ENCODE assay signal across 2 cellular contexts in the genomic region with DNA sequence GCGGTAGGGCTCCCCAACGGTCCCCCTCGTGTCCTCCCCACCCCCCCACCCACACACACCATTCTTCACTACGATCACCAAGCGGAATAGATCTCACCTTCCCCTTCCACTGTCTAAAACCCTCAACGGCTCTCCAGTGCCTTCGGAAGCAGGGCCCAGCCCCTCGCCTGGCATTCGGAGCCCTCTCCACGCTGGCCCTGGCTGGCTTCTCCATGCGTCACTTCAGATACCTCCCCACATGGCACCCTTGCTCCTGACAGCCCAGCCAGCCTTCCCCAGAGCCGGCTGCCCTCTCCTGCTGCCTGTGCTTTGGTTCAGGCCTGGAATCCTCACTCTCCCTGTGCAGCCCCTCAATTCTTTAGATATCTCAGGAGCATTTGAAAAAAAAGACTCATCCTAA.
TF ChIP-seq lines count a peak whose summit lies in the region.

No MANE protein-coding gene starts in this region.

TF ChIP-seq in WTC11, 78 proteins besides CTCF, POLR2A, EP300 and RAD21 (continued from another document):
- TF ChIP-seq, protein P1, sequence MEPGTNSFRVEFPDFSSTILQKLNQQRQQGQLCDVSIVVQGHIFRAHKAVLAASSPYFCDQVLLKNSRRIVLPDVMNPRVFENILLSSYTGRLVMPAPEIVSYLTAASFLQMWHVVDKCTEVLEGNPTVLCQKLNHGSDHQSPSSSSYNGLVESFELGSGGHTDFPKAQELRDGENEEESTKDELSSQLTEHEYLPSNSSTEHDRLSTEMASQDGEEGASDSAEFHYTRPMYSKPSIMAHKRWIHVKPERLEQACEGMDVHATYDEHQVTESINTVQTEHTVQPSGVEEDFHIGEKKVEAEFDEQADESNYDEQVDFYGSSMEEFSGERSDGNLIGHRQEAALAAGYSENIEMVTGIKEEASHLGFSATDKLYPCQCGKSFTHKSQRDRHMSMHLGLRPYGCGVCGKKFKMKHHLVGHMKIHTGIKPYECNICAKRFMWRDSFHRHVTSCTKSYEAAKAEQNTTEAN (CRISPR knock-in tag; IDR thresholded peaks at IDR 0.05), result no peak
- TF ChIP-seq, protein P2, sequence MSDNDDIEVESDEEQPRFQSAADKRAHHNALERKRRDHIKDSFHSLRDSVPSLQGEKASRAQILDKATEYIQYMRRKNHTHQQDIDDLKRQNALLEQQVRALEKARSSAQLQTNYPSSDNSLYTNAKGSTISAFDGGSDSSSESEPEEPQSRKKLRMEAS (CRISPR knock-in tag; IDR thresholded peaks at IDR 0.05), result no peak
- no peak for TF ChIP-seq RELA (CRISPR knock-in tag; IDR thresholded peaks at IDR 0.05; ENCODE audit: borderline replicate concordance)
- TF ChIP-seq PRRX2 (CRISPR knock-in tag; IDR thresholded peaks at IDR 0.05), result no peak
- no peak for TF ChIP-seq RORB (CRISPR knock-in tag; IDR thresholded peaks at IDR 0.05)
- no peak for TF ChIP-seq ZBTB21 (CRISPR knock-in tag; IDR thresholded peaks at IDR 0.05; ENCODE audit: borderline replicate concordance)
- no peak for TF ChIP-seq NR1H2 (CRISPR knock-in tag; IDR thresholded peaks at IDR 0.05)
- TF ChIP-seq FOXJ3 (CRISPR knock-in tag; IDR thresholded peaks at IDR 0.05; ENCODE audit: borderline replicate concordance), result no peak
- TF ChIP-seq SOX15 (CRISPR knock-in tag; IDR thresholded peaks at IDR 0.05), result no peak
- no peak for TF ChIP-seq EMX1 (CRISPR knock-in tag; IDR thresholded peaks at IDR 0.05)
- TF ChIP-seq, protein P3, sequence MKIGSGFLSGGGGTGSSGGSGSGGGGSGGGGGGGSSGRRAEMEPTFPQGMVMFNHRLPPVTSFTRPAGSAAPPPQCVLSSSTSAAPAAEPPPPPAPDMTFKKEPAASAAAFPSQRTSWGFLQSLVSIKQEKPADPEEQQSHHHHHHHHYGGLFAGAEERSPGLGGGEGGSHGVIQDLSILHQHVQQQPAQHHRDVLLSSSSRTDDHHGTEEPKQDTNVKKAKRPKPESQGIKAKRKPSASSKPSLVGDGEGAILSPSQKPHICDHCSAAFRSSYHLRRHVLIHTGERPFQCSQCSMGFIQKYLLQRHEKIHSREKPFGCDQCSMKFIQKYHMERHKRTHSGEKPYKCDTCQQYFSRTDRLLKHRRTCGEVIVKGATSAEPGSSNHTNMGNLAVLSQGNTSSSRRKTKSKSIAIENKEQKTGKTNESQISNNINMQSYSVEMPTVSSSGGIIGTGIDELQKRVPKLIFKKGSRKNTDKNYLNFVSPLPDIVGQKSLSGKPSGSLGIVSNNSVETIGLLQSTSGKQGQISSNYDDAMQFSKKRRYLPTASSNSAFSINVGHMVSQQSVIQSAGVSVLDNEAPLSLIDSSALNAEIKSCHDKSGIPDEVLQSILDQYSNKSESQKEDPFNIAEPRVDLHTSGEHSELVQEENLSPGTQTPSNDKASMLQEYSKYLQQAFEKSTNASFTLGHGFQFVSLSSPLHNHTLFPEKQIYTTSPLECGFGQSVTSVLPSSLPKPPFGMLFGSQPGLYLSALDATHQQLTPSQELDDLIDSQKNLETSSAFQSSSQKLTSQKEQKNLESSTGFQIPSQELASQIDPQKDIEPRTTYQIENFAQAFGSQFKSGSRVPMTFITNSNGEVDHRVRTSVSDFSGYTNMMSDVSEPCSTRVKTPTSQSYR (CRISPR knock-in tag; IDR thresholded peaks at IDR 0.05), result no peak
- TF ChIP-seq ATF1 (CRISPR knock-in tag; IDR thresholded peaks at IDR 0.05), result no peak
- TF ChIP-seq GABPB1 (CRISPR knock-in tag; IDR thresholded peaks at IDR 0.05), result no peak
- no peak for TF ChIP-seq MXD4 (CRISPR knock-in tag; IDR thresholded peaks at IDR 0.05; ENCODE audit: borderline replicate concordance)
- TF ChIP-seq CREB1 (CRISPR knock-in tag; IDR thresholded peaks at IDR 0.05), result no peak
- TF ChIP-seq ELF4 (CRISPR knock-in tag; IDR thresholded peaks at IDR 0.05; ENCODE audit: low read depth), result no peak
- TF ChIP-seq NFATC4 (CRISPR knock-in tag; IDR thresholded peaks at IDR 0.05), result no peak

TF ChIP-seq in SK-N-SH treated with all-trans-retinoic acid at 6 μM for 48 hours, 23 proteins besides CTCF, POLR2A, EP300 and RAD21 (continued from another document):
- TF ChIP-seq, protein P4, sequence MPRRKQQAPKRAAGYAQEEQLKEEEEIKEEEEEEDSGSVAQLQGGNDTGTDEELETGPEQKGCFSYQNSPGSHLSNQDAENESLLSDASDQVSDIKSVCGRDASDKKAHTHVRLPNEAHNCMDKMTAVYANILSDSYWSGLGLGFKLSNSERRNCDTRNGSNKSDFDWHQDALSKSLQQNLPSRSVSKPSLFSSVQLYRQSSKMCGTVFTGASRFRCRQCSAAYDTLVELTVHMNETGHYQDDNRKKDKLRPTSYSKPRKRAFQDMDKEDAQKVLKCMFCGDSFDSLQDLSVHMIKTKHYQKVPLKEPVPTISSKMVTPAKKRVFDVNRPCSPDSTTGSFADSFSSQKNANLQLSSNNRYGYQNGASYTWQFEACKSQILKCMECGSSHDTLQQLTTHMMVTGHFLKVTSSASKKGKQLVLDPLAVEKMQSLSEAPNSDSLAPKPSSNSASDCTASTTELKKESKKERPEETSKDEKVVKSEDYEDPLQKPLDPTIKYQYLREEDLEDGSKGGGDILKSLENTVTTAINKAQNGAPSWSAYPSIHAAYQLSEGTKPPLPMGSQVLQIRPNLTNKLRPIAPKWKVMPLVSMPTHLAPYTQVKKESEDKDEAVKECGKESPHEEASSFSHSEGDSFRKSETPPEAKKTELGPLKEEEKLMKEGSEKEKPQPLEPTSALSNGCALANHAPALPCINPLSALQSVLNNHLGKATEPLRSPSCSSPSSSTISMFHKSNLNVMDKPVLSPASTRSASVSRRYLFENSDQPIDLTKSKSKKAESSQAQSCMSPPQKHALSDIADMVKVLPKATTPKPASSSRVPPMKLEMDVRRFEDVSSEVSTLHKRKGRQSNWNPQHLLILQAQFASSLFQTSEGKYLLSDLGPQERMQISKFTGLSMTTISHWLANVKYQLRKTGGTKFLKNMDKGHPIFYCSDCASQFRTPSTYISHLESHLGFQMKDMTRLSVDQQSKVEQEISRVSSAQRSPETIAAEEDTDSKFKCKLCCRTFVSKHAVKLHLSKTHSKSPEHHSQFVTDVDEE (CRISPR knock-in tag; IDR thresholded peaks at IDR 0.05), result no peak
- TF ChIP-seq, protein P5, sequence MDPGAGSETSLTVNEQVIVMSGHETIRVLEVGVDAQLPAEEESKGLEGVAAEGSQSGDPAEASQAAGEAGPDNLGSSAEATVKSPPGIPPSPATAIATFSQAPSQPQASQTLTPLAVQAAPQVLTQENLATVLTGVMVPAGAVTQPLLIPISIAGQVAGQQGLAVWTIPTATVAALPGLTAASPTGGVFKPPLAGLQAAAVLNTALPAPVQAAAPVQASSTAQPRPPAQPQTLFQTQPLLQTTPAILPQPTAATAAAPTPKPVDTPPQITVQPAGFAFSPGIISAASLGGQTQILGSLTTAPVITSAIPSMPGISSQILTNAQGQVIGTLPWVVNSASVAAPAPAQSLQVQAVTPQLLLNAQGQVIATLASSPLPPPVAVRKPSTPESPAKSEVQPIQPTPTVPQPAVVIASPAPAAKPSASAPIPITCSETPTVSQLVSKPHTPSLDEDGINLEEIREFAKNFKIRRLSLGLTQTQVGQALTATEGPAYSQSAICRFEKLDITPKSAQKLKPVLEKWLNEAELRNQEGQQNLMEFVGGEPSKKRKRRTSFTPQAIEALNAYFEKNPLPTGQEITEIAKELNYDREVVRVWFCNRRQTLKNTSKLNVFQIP (CRISPR knock-in tag; IDR thresholded peaks at IDR 0.05; ENCODE audit: borderline replicate concordance, low read depth), result no peak
- TF ChIP-seq ZFP30 (CRISPR knock-in tag; IDR thresholded peaks at IDR 0.05), result no peak
- TF ChIP-seq CSDC2 (CRISPR knock-in tag; IDR thresholded peaks at IDR 0.05), result no peak
- no peak for TF ChIP-seq ZFP3 (CRISPR knock-in tag; IDR thresholded peaks at IDR 0.05)
- no peak for TF ChIP-seq ZC3H10 (CRISPR knock-in tag; IDR thresholded peaks at IDR 0.05)
- TF ChIP-seq, protein P6, sequence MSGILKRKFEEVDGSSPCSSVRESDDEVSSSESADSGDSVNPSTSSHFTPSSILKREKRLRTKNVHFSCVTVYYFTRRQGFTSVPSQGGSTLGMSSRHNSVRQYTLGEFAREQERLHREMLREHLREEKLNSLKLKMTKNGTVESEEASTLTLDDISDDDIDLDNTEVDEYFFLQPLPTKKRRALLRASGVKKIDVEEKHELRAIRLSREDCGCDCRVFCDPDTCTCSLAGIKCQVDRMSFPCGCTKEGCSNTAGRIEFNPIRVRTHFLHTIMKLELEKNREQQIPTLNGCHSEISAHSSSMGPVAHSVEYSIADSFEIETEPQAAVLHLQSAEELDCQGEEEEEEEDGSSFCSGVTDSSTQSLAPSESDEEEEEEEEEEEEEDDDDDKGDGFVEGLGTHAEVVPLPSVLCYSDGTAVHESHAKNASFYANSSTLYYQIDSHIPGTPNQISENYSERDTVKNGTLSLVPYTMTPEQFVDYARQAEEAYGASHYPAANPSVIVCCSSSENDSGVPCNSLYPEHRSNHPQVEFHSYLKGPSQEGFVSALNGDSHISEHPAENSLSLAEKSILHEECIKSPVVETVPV (CRISPR knock-in tag; IDR thresholded peaks at IDR 0.05), result no peak
- no peak for TF ChIP-seq ARNTL (CRISPR knock-in tag; IDR thresholded peaks at IDR 0.05; ENCODE audit: borderline replicate concordance, low read depth)
TF ChIP-seq in SK-N-SH treated with all-trans-retinoic acid at 6 μM for 48 hours: peak in this region for 0.
